17 cellular contexts compared by ENCODE assay signal in genomic region chr1:231720652-231721325, GRCh38.
DNase-seq lines count a peak whose midpoint lies in the region; ATAC-seq lines count a peak whose summit lies in the region.
"Had no signal": no experiment of that assay in that cellular context is flagged by ENCODE, and none has a peak within 500 bp of the region (broad histone marks: within the 10 kb centered on the region; RNA-seq: fewer than 3 reads in every experiment).

No MANE protein-coding gene starts in this region.

- DNase-seq in DMS153 treated with DMSO at 0.1 percent for 48 hours (lab: John Stamatoyannopoulos, UW; ENCODE audit: unreplicated experiment) (peak; percentile 76), NCI-H146 (lab: John Stamatoyannopoulos, UW) (peak; percentile 56), NCI-H69 (lab: John Stamatoyannopoulos, UW) (peak; percentile 86), NCI-H2171 (lab: John Stamatoyannopoulos, UW) (no peak), iPS-NIHi11 (ENCODE audit: low spot score) (no peak)
- no peak for DNase-seq in activated CD4-positive, alpha-beta T cell treated with anti-CD3 and anti-CD28 coated beads, Interleukin-2, amount 50 U/mL, for 48 hours
- DNase-seq in activated CD4-positive, alpha-beta T cell treated with anti-CD3 and anti-CD28 coated beads for 48 hours, result no peak
- DNase-seq: Caco-2, DMS53, HFFc6, NCI-H1694, NCI-H524 treated with DMSO at 0.1 percent for 48 hours, PC-3, SJCRH30, T-helper 2 cell had no signal

- peak; percentile 47 for ATAC-seq in esophagus mucosa
- ATAC-seq: K562 had no signal

Comparison
In these comparisons a context has a peak if more than half of its experiments do, and no peak if none do; other contexts are left out.
1. DNase-seq: peak in DMS153 treated with DMSO at 0.1 percent for 48 hours (single experiment), NCI-H146 (single experiment) and NCI-H69 (single experiment); none in activated CD4-positive, alpha-beta T cell treated with anti-CD3 and anti-CD28 coated beads, Interleukin-2, amount 50 U/mL, for 48 hours (0 of 2), NCI-H2171 (single experiment), iPS-NIHi11 (single experiment) and activated CD4-positive, alpha-beta T cell treated with anti-CD3 and anti-CD28 coated beads for 48 hours (single experiment).